In the genomic region with DNA sequence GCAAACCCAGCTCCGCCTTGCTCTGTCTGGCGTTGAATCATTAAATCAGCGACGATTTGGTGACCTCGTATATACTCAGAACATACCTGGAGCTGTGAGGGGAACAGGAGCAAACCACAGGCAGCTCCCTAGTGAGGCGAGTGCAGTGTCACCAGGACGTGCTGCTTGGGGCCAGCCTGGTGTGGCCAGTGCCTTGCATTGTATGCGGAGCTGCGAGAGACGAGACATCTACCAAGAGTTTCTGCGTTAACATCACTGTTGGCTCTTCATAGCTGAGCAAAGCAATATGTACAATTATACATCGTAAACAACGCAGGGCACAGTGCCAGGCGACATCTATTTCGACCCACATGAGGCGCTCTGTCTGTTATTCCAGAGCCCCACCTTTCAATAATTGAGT, we compare ENCODE assay signal across 1 cellular context.
TF ChIP-seq lines count a peak whose summit lies in the region.

No MANE protein-coding gene starts in this region.

TF ChIP-seq in H1, 55 proteins besides CTCF, POLR2A, EP300 and RAD21:
- TF ChIP-seq FOSL1 (IDR thresholded peaks at IDR 0.05; ENCODE audit: insufficient read depth, low read depth, low read length), result no peak
TF ChIP-seq in H1: peak in this region for 0.
